In the genomic region with DNA sequence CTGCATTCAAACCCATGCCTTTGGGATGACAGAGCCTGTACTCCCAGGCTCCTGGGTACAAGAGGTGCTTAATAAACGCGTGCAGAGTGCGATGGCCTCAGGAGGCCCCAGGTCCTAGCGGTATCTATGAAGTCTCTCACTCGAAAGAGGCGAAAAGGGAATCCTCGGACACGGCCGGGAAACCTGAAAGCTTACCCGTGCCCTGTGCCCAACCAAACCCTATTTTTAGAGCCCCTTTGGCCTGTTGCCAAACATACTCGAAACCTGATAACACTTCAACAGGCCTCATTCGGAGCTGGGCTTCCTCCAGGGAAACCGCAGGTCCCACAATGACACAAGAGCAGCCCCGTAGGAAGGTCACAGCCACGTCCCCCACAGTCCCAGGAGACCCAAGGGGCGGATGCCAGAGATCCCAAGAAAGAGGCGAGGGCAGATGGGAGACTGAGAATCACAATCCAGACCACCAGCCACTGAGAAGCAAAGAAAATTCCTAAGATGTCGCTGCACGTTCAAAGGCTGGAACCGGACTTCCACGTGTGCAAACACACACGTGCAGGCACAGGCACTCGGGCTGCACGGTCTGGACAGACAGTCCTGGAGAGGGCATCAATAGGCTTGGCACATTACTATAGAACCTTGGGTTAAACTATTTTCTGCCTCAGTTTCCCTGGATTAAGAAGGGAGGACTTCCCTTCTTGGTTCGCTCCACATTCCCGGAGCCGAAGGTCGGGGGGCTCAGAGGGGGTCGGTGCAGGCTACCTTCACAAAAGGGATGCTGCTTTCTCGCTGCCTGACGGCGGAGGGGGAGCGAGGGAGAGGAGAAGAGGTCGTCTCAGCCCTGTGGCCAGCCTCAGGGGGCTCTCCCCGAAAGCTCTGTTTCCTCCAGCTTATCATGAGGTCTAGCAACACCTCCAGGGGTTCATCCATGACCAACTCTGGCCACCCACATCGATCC, we compare ENCODE assay signal across 1 cellular context.
TF ChIP-seq lines count a peak whose summit lies in the region.

No MANE protein-coding gene starts in this region.

TF ChIP-seq in GM12878, 131 proteins besides CTCF, POLR2A, EP300 and RAD21 (continued from another document):
- no peak for TF ChIP-seq HSF1 (IDR thresholded peaks at IDR 0.05; ENCODE audit: low read depth, low read length)
- TF ChIP-seq NR2C1 (IDR thresholded peaks at IDR 0.05) = no peak
- no peak for TF ChIP-seq ZNF207 (IDR thresholded peaks at IDR 0.05; ENCODE audit: borderline replicate concordance)
- TF ChIP-seq, protein P1, sequence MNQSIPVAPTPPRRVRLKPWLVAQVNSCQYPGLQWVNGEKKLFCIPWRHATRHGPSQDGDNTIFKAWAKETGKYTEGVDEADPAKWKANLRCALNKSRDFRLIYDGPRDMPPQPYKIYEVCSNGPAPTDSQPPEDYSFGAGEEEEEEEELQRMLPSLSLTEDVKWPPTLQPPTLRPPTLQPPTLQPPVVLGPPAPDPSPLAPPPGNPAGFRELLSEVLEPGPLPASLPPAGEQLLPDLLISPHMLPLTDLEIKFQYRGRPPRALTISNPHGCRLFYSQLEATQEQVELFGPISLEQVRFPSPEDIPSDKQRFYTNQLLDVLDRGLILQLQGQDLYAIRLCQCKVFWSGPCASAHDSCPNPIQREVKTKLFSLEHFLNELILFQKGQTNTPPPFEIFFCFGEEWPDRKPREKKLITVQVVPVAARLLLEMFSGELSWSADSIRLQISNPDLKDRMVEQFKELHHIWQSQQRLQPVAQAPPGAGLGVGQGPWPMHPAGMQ (IDR thresholded peaks at IDR 0.05; ENCODE audit: borderline replicate concordance) = no peak
- TF ChIP-seq, protein P2, sequence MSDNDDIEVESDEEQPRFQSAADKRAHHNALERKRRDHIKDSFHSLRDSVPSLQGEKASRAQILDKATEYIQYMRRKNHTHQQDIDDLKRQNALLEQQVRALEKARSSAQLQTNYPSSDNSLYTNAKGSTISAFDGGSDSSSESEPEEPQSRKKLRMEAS (IDR thresholded peaks at IDR 0.05; ENCODE audit: low read depth, low read length) = no peak
- TF ChIP-seq MXI1 (IDR thresholded peaks at IDR 0.05; ENCODE audit: low read depth, low read length) = peak; percentile 26; the same call in 1 of the 2 replicates
- TF ChIP-seq, protein P3, sequence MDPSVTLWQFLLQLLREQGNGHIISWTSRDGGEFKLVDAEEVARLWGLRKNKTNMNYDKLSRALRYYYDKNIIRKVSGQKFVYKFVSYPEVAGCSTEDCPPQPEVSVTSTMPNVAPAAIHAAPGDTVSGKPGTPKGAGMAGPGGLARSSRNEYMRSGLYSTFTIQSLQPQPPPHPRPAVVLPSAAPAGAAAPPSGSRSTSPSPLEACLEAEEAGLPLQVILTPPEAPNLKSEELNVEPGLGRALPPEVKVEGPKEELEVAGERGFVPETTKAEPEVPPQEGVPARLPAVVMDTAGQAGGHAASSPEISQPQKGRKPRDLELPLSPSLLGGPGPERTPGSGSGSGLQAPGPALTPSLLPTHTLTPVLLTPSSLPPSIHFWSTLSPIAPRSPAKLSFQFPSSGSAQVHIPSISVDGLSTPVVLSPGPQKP (IDR thresholded peaks at IDR 0.05; ENCODE audit: low read depth, low read length) = no peak
- TF ChIP-seq ZNF384 (IDR thresholded peaks at IDR 0.05; ENCODE audit: borderline replicate concordance, low read depth, low read length) = no peak
- no peak for TF ChIP-seq CHD4 (IDR thresholded peaks at IDR 0.05)
- TF ChIP-seq PML (IDR thresholded peaks at IDR 0.05; ENCODE audit: low read length) = no peak
- no peak for TF ChIP-seq NR2C2 (IDR thresholded peaks at IDR 0.05; ENCODE audit: borderline replicate concordance, control insufficient read depth, insufficient read length, low read depth)
- TF ChIP-seq MYB (IDR thresholded peaks at IDR 0.05; ENCODE audit: borderline replicate concordance, low read depth, low read length) = no peak
- TF ChIP-seq JUNB (IDR thresholded peaks at IDR 0.05) = no peak; the same call in 1 of the 2 replicates
- no peak for TF ChIP-seq ESRRA (IDR thresholded peaks at IDR 0.05; ENCODE audit: low read length)
- TF ChIP-seq, protein P4, sequence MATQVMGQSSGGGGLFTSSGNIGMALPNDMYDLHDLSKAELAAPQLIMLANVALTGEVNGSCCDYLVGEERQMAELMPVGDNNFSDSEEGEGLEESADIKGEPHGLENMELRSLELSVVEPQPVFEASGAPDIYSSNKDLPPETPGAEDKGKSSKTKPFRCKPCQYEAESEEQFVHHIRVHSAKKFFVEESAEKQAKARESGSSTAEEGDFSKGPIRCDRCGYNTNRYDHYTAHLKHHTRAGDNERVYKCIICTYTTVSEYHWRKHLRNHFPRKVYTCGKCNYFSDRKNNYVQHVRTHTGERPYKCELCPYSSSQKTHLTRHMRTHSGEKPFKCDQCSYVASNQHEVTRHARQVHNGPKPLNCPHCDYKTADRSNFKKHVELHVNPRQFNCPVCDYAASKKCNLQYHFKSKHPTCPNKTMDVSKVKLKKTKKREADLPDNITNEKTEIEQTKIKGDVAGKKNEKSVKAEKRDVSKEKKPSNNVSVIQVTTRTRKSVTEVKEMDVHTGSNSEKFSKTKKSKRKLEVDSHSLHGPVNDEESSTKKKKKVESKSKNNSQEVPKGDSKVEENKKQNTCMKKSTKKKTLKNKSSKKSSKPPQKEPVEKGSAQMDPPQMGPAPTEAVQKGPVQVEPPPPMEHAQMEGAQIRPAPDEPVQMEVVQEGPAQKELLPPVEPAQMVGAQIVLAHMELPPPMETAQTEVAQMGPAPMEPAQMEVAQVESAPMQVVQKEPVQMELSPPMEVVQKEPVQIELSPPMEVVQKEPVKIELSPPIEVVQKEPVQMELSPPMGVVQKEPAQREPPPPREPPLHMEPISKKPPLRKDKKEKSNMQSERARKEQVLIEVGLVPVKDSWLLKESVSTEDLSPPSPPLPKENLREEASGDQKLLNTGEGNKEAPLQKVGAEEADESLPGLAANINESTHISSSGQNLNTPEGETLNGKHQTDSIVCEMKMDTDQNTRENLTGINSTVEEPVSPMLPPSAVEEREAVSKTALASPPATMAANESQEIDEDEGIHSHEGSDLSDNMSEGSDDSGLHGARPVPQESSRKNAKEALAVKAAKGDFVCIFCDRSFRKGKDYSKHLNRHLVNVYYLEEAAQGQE (IDR thresholded peaks at IDR 0.05; ENCODE audit: low read depth, low read length) = no peak
- TF ChIP-seq NRF1 (conservative IDR thresholded peaks at IDR 0.05; ENCODE audit: low read depth, low read length) = no peak
- TF ChIP-seq NFXL1 (IDR thresholded peaks at IDR 0.05; ENCODE audit: borderline replicate concordance) = no peak
- no peak for TF ChIP-seq HDAC2 (IDR thresholded peaks at IDR 0.05)
- TF ChIP-seq PKNOX1 (IDR thresholded peaks at IDR 0.05) = no peak
- TF ChIP-seq ZSCAN29 (IDR thresholded peaks at IDR 0.05) = no peak
- TF ChIP-seq SMAD1 (IDR thresholded peaks at IDR 0.05; ENCODE audit: low read depth, partially characterized antibody) = peak; percentile 97
- TF ChIP-seq SUPT20H (IDR thresholded peaks at IDR 0.05; ENCODE audit: borderline replicate concordance, control insufficient read depth, low read depth, low read length) = no peak
- TF ChIP-seq ASH2L (IDR thresholded peaks at IDR 0.05; ENCODE audit: borderline replicate concordance, low read depth) = no peak
